8 cellular contexts compared by ENCODE assay signal in the genomic region with DNA sequence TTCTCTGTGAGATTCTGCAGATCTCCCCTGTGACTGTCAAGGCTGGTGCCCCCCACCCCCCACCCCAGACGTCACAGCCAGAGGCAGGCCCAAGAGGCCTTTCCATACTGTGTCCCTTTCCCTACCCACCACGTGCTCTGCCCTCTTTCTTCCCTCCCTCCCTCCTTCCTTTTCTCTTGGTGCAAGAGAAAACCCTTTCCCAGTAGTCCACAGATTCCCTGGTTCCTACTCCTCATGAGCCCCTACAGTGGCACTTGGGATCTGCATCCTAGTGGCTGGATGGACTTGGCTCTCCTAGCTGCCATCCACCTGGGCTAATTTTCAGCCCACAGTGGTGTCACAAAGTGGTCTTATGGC. TPM values are rescaled to one million over a fixed set of nuclear protein-coding genes. Genes with fewer than 3 reads are reported as not detected.
A peak's percentile ranks its signal among the peaks of the same experiment; 100 is the strongest.
DNase-seq lines count a peak whose midpoint lies in the region; ATAC-seq and TF ChIP-seq lines count a peak whose summit lies in the region.

No MANE protein-coding gene starts in this region.

- H3K4me3 Mint-ChIP-seq in CD4-positive, alpha-beta memory T cell, result peak overlapping the region; percentile 66 to 97 (median 83)
- peak overlapping the region; percentile 66 for H3K4me3 Mint-ChIP-seq in activated naive CD8-positive, alpha-beta T cell treated with anti-CD3 and anti-CD28 coated beads, Interleukin-2, amount 50 U/mL, for 24 hours
- peak overlapping the region; percentile 72 to 95 (median 88) for H3K4me3 Mint-ChIP-seq in naive thymus-derived CD8-positive, alpha-beta T cell

- peaks cover 0 to 1% (median 0%) of the 10 kb centered on the region in 8 donors for H3K9me3 Mint-ChIP-seq in CD4-positive, alpha-beta memory T cell
- H3K9me3 Mint-ChIP-seq in activated naive CD8-positive, alpha-beta T cell treated with anti-CD3 and anti-CD28 coated beads, Interleukin-2, amount 50 U/mL, for 24 hours, result no peaks in the 10 kb centered on the region
- H3K9me3 Mint-ChIP-seq in naive thymus-derived CD8-positive, alpha-beta T cell, result no peaks in the 10 kb centered on the region

- H3K27ac ChIP-seq in CD4-positive, alpha-beta memory T cell (ENCODE audit: low read depth, low read length), result peak overlapping the region; percentile 82
- H3K27ac ChIP-seq in HL-60 (replicated peaks), result peak overlapping the region; percentile 91

- peaks cover 99% of the 10 kb centered on the region for H3K4me1 ChIP-seq in CD4-positive, alpha-beta memory T cell (ENCODE audit: insufficient read depth, low read length)
- peaks cover 11% of the 10 kb centered on the region for H3K4me1 ChIP-seq in HAP-1

- in situ Hi-C loops in HAP-1 (cut with MboI; ENCODE audit: low sequenced_read_pairs), result no loop called here

- peaks cover 4 to 31% of the 10 kb centered on the region in 2 donors for H3K36me3 Mint-ChIP-seq in CD4-positive, alpha-beta memory T cell
- peaks cover 16% of the 10 kb centered on the region for H3K36me3 Mint-ChIP-seq in activated naive CD8-positive, alpha-beta T cell treated with anti-CD3 and anti-CD28 coated beads, Interleukin-2, amount 50 U/mL, for 24 hours (ENCODE audit: low read depth)
- peaks cover 0 to 12% (median 9%) of the 10 kb centered on the region in 3 donors for H3K36me3 Mint-ChIP-seq in naive thymus-derived CD8-positive, alpha-beta T cell

- H3K9me3 ChIP-seq in CD4-positive, alpha-beta memory T cell (ENCODE audit: control insufficient read depth in 1 of 2, low read length in 2 of 2), result no peaks in the 10 kb centered on the region
- H3K9me3 ChIP-seq in HAP-1, result no peaks in the 10 kb centered on the region

- no peak for DNase-seq in CD4-positive, alpha-beta memory T cell
- DNase-seq in HL-60 (ENCODE audit: low read depth in 1 of 2, low spot score in 1 of 2) (no peak), HPDE6-E6E7 (ENCODE audit: extremely low spot score) (no peak), NCI-H1930 (lab: John Stamatoyannopoulos, UW) (no peak), HAP-1 (ENCODE audit: low spot score in 2 of 2) (no peak)
- DNase-seq in activated naive CD8-positive, alpha-beta T cell treated with anti-CD3 and anti-CD28 coated beads, Interleukin-2, amount 50 U/mL, for 24 hours, result no peak
- DNase-seq in naive thymus-derived CD8-positive, alpha-beta T cell, result no peak

- H3K4me1 Mint-ChIP-seq in CD4-positive, alpha-beta memory T cell, result peaks cover 70 to 100% (median 92%) of the 10 kb centered on the region in 4 donors
- peaks cover 99% of the 10 kb centered on the region for H3K4me1 Mint-ChIP-seq in activated naive CD8-positive, alpha-beta T cell treated with anti-CD3 and anti-CD28 coated beads, Interleukin-2, amount 50 U/mL, for 24 hours
- H3K4me1 Mint-ChIP-seq in naive thymus-derived CD8-positive, alpha-beta T cell, result peaks cover 59 to 100% (median 98%) of the 10 kb centered on the region in 4 donors

- peak overlapping the region; percentile 91 to 98 (median 96) for H3K27ac Mint-ChIP-seq in CD4-positive, alpha-beta memory T cell
- H3K27ac Mint-ChIP-seq in activated naive CD8-positive, alpha-beta T cell treated with anti-CD3 and anti-CD28 coated beads, Interleukin-2, amount 50 U/mL, for 24 hours, result peak overlapping the region; percentile 92
- peak overlapping the region; percentile 96 to 100 (median 98) for H3K27ac Mint-ChIP-seq in naive thymus-derived CD8-positive, alpha-beta T cell

- no peaks in the 10 kb centered on the region for H3K27me3 ChIP-seq in CD4-positive, alpha-beta memory T cell (ENCODE audit: insufficient read depth, low read length)
- H3K27me3 ChIP-seq in HL-60 (ENCODE audit: insufficient read depth, poor library complexity, severe bottlenecking), result no peaks in the 10 kb centered on the region
- no peaks in the 10 kb centered on the region for H3K27me3 ChIP-seq in HAP-1 (ENCODE audit: low read depth)

- POLR2A ChIA-PET in CD4-positive, alpha-beta memory T cell (lab: Charles Lee; ENCODE audit: partially characterized antibody), result interaction anchor here (0.7 to 23.9 kb wide), 25 partner anchors 11 to 161 kb away, joined by 3 to 562 read pairs (median 7); partner anchors contain the start of gene KLF13
- POLR2A ChIA-PET in naive thymus-derived CD8-positive, alpha-beta T cell (lab: Charles Lee), result interaction anchor here (0.5 to 36.8 kb wide), 19 partner anchors 8 to 162 kb away, joined by 3 to 915 read pairs (median 10); partner anchors contain the start of gene KLF13

- CTCF ChIA-PET in CD4-positive, alpha-beta memory T cell (lab: Charles Lee; ENCODE audit: partially characterized antibody), result interaction anchor here (0.7 to 11.3 kb wide), 10 partner anchors 10 to 230 kb away, joined by 3 to 137 read pairs (median 14); no protein-coding TSS in a partner anchor

- no peaks in the 10 kb centered on the region for H3K27me3 Mint-ChIP-seq in CD4-positive, alpha-beta memory T cell
- H3K27me3 Mint-ChIP-seq in activated naive CD8-positive, alpha-beta T cell treated with anti-CD3 and anti-CD28 coated beads, Interleukin-2, amount 50 U/mL, for 24 hours, result no peaks in the 10 kb centered on the region
- no peaks in the 10 kb centered on the region for H3K27me3 Mint-ChIP-seq in naive thymus-derived CD8-positive, alpha-beta T cell

- H3K4me3 ChIP-seq in CD4-positive, alpha-beta memory T cell (ENCODE audit: low read length in 2 of 2), result peak overlapping the region; percentile 8 to 32
- H3K4me3 ChIP-seq in HL-60 (replicated peaks; ENCODE audit: insufficient read depth, low read length) (no peak overlapping the region), HAP-1 (no peak overlapping the region)

- no peak for TF ChIP-seq CTCF in HL-60 (IDR thresholded peaks at IDR 0.05; ENCODE audit: insufficient read depth, low read length)

- no peaks in the 10 kb centered on the region for H3K36me3 ChIP-seq in CD4-positive, alpha-beta memory T cell (ENCODE audit: insufficient read depth, low read length)
- no peaks in the 10 kb centered on the region for H3K36me3 ChIP-seq in HAP-1 (replicated peaks)

- intact Hi-C loops in CD4-positive, alpha-beta memory T cell (cut with micrococcal nuclease), result loop anchor here (1.0 to 2.0 kb wide), 3 partner anchors 33 to 95 kb away; no protein-coding TSS in a partner anchor

- ATAC-seq in activated naive CD8-positive, alpha-beta T cell treated with anti-CD3 and anti-CD28 coated beads, Interleukin-2, amount 50 U/mL, for 24 hours, result no peak
- ATAC-seq in naive thymus-derived CD8-positive, alpha-beta T cell, result no peak
- no peak for ATAC-seq in GM19351 (IDR thresholded peaks at IDR 0.05; ENCODE audit: unreplicated experiment)

RNA-seq across cellular contexts. Expression of gene KLF13, which starts 35.1 kb away (rescaled TPM):
- 100 to 1,000 TPM; 197 to 202 TPM for total RNA-seq in CD4-positive, alpha-beta memory T cell
- polyA plus RNA-seq in CD4-positive, alpha-beta memory T cell, result 10 to 100 TPM; 22.0 to 82.2 TPM
- 100 to 1,000 TPM; 240 to 244 TPM for total RNA-seq in naive thymus-derived CD8-positive, alpha-beta T cell
- polyA plus RNA-seq in naive thymus-derived CD8-positive, alpha-beta T cell, result 100 to 1,000 TPM in 1 of 3 donors, 10 to 100 TPM in 2; 70.1 to 102 (median 93.7) TPM

Comparison
In these comparisons a context has a peak if more than half of its experiments do, and no peak if none do; other contexts are left out.
1. H3K4me3 ChIP-seq: peak in CD4-positive, alpha-beta memory T cell (2 of 2); none in HL-60 (single experiment) and HAP-1 (single experiment).
2. Peak in every context shown above with its lines, with median percentiles within 50 percentile points of each other: H3K27ac Mint-ChIP-seq and H3K4me3 Mint-ChIP-seq.